In genomic region chr17:44004761-44005526, GRCh38 we compare ENCODE assay signal across 8 cellular contexts. TPM values are rescaled to one million over a fixed set of nuclear protein-coding genes. Genes with fewer than 3 reads are reported as not detected.
A peak's percentile ranks its signal among the peaks of the same experiment; 100 is the strongest.
DNase-seq lines count a peak whose midpoint lies in the region; TF ChIP-seq lines count a peak whose summit lies in the region.

No MANE protein-coding gene starts in this region.

- H3K4me3 ChIP-seq in fibroblast of villous mesenchyme (ENCODE audit: low read depth, low read length): peak overlapping the region; percentile 43
- peak overlapping the region; percentile 38 for H3K4me3 ChIP-seq in retinal pigment epithelial cell (ENCODE audit: low read length)
- no peak overlapping the region for H3K4me3 ChIP-seq in A673 (ENCODE audit: low read depth, low read length, poor library complexity, severe bottlenecking)

- H3K9me3 ChIP-seq in ES-I3 (ENCODE audit: control insufficient read depth, insufficient read depth, low read length) (no peaks in the 10 kb centered on the region), A673 (ENCODE audit: low read depth, low read length, poor library complexity, severe bottlenecking) (no peaks in the 10 kb centered on the region)

- H3K4me1 ChIP-seq in ES-I3 (ENCODE audit: insufficient read depth, low read length): peaks cover 9% of the 10 kb centered on the region
- H3K4me1 ChIP-seq in A673 (ENCODE audit: insufficient read depth, low read length, poor library complexity, severe bottlenecking): no peaks in the 10 kb centered on the region

- CTCF ChIA-PET in A673 (lab: Charles Lee) (no interaction called here), GM10248 (lab: Yijun Ruan, JAX) (interaction anchor here (1.7 kb wide), 1 partner anchor 9 kb away, joined by 5 read pairs; no protein-coding TSS in a partner anchor)

- POLR2A ChIA-PET in A673 (lab: Charles Lee; ENCODE audit: low non-redundant PET): no interaction called here
- POLR2A ChIA-PET in GM10248 (lab: Yijun Ruan, JAX): no interaction called here

- TF ChIP-seq CTCF in VCaP (conservative IDR thresholded peaks at IDR 0.05) (no peak), fibroblast of villous mesenchyme (IDR thresholded peaks at IDR 0.05; ENCODE audit: insufficient read depth, low read depth, low read length) (no peak), retinal pigment epithelial cell (conservative IDR thresholded peaks at IDR 0.05; ENCODE audit: low read depth, low read length) (no peak), A673 (conservative IDR thresholded peaks at IDR 0.05; ENCODE audit: low read depth, low read length) (no peak), GM10248 (IDR thresholded peaks at IDR 0.05; ENCODE audit: control extremely low read depth, extremely low read depth, low read depth, missing control alignments) (no peak)

- H3K27ac ChIP-seq in VCaP: peak overlapping the region; percentile 82; the same call in 1 of the 2 replicates
- H3K27ac ChIP-seq in A673 (ENCODE audit: low read depth, low read length, poor library complexity, severe bottlenecking): no peak overlapping the region

- no peaks in the 10 kb centered on the region for H3K36me3 ChIP-seq in ES-I3 (ENCODE audit: insufficient read depth, low read length)
- no peaks in the 10 kb centered on the region for H3K36me3 ChIP-seq in A673 (ENCODE audit: insufficient read depth, low read length, poor library complexity, severe bottlenecking)

- peaks cover 9% of the 10 kb centered on the region for H3K27me3 ChIP-seq in A673 (replicated peaks; ENCODE audit: insufficient read depth, low read depth, low read length, poor library complexity)

- intact Hi-C loops in A673 (cut with micrococcal nuclease; ENCODE audit: unreplicated experiment): loop anchor here (10.0 kb wide), 1 partner anchor 110 kb away; no protein-coding TSS in a partner anchor

- DNase-seq in fibroblast of villous mesenchyme (ENCODE audit: low read depth): no peak
- no peak for DNase-seq in retinal pigment epithelial cell (ENCODE audit: low read depth)
- no peak for DNase-seq in A673 (ENCODE audit: low spot score)
- no peak for DNase-seq in NCI-H1048 (lab: John Stamatoyannopoulos, UW)
- no peak for DNase-seq in cerebellar cortex (ENCODE audit: low spot score)
- DNase-seq in GM10248 (ENCODE audit: extremely low spot score): no peak

- no TSS peak for BruUV-seq in A673 (replicated peaks; lab: Mats Ljungman, UMichigan)

- H3K9ac ChIP-seq in ES-I3 (ENCODE audit: low read depth, low read length): peak overlapping the region; percentile 95

RNA-seq across cellular contexts. Expression of gene NAGS, which starts 0.5 kb away (rescaled TPM):
- total RNA-seq in fibroblast of villous mesenchyme (0.43 and 0.64 TPM in 2 replicates), A673 (2021) (0.24 and 0.50 TPM in 2 replicates)

RNA-seq across cellular contexts. Expression of gene TMEM101, which starts 9.8 kb away (rescaled TPM):
- total RNA-seq in fibroblast of villous mesenchyme (40.2 and 40.3 TPM in 2 replicates), A673 (2021) (12.7 TPM in 2 replicates)

RNA-seq across cellular contexts. Expression of gene PYY, which starts 51.2 kb away (rescaled TPM):
- total RNA-seq in fibroblast of villous mesenchyme (not detected in 2 replicates), A673 (2021) (not detected in 2 replicates)
